Comparison of ENCODE assay signal across 19 cellular contexts in the genomic region with DNA sequence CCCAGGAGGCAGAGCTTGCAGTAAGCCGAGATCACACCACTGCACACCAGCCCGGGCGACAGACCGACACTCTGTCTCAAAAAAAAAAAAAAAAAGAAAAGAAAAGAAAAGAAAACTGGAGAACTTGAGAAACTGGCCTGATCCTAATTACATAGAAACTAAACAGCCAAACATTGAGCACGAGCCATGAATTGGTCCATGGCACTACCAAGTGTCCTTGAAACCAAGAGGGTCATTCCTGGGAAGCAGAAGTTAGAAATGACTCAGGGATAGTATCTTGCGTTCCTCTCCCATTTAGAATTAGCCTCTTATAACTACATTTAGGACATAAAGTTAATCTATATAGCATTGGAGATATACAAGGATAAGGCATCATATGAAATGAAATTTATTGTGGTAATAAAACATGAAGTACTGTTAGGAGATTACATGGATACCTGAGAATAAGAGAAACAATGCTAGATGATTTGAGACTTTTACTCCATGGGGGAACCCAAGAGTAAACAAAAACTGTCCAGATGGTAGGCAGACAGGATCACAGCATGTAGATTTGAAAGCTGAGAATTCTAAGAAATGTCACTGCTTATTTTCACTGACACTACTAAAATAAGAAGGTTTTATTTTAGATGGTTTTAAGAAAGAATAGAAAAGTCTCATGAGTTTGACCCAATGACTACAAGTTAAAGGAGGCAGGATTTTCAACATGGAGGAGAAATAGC. TPM values are rescaled to one million over a fixed set of nuclear protein-coding genes. Genes with fewer than 3 reads are reported as not detected.
"Had no signal": no experiment of that assay in that cellular context is flagged by ENCODE, and none has a peak within 500 bp of the region (broad histone marks: within the 10 kb centered on the region; RNA-seq: fewer than 3 reads in every experiment).

No MANE protein-coding gene starts in this region.

- H3K9me3 ChIP-seq: ascending aorta, gastroesophageal sphincter, neutrophil, transverse colon had no signal

- H3K27me3 ChIP-seq: ascending aorta, gastroesophageal sphincter, neutrophil, transverse colon had no signal

- H3K27ac ChIP-seq: gastroesophageal sphincter, neutrophil, transverse colon, VCaP had no signal

- ATAC-seq: activated T-helper 17 cell treated with anti-CD3 and anti-CD28 coated beads, Interleukin-2, amount 50 U/mL, for 72 hours; gastroesophageal sphincter; naive thymus-derived CD8-positive, alpha-beta T cell; stimulated activated naive B cell treated with anti-CD40 and anti-IgM and Interleukin-4, amounts not matched to agents 10 μg/mL and 1 μg/mL and 100 μg/mL, for 72 hours had no signal

- DNase-seq: activated CD4-positive, alpha-beta T cell treated with anti-CD3 and anti-CD28 coated beads for 1 hour; activated CD4-positive, alpha-beta T cell treated with anti-CD3 and anti-CD28 coated beads, Interleukin-2, amount 50 U/mL, for 4 hours; activated naive CD4-positive, alpha-beta T cell treated with Interleukin-2 at 50 U/mL for 16 hours; endodermal cell; erythroblast; naive thymus-derived CD8-positive, alpha-beta T cell; posterior cingulate gyrus; retina; stimulated activated CD4-positive, alpha-beta T cell treated with anti-CD3 and anti-CD28 coated beads, Interleukin-15, amount 100 ng/mL, for 24 hours; stimulated activated CD4-positive, alpha-beta T cell treated with anti-CD3 and anti-CD28 coated beads, Interleukin-4, amount 100 ng/mL, for 1 hour; stimulated activated naive B cell treated with anti-CD40 and anti-IgM and Interleukin-4, amounts not matched to agents 10 μg/mL and 1 μg/mL and 100 μg/mL, for 72 hours; substantia nigra; transverse colon had no signal

- FAIRE-seq: bronchial epithelial cell had no signal

- H3K36me3 ChIP-seq: neutrophil, transverse colon had no signal

- H3K4me3 ChIP-seq: ascending aorta, gastroesophageal sphincter, transverse colon had no signal

RNA-seq across cellular contexts. Expression of a gene that starts 39.5 kb away (rescaled TPM):
- total RNA-seq: ascending aorta had no signal
